Comparison of ENCODE assay signal across 18 cellular contexts in genomic region chr9:107333363-107333762, GRCh38.
"Had no signal": no experiment of that assay in that cellular context is flagged by ENCODE, and none has a peak within 500 bp of the region (broad histone marks: within the 10 kb centered on the region; RNA-seq: fewer than 3 reads in every experiment).

No MANE protein-coding gene starts in this region.

- ATAC-seq: naive thymus-derived CD4-positive, alpha-beta T cell had no signal

- H3K27ac ChIP-seq: ascending aorta, hepatocyte, neutrophil, parathyroid adenoma, tibial artery, uterus had no signal

- H3K79me2 ChIP-seq: parathyroid adenoma had no signal

- H3K4me3 Mint-ChIP-seq: activated T-cell treated with anti-CD3 and anti-CD28 coated beads, Interleukin-2, amount 50 U/mL, for 4 hours; naive thymus-derived CD4-positive, alpha-beta T cell had no signal

- H3K9ac ChIP-seq: parathyroid adenoma had no signal

- H2AFZ ChIP-seq: hepatocyte, parathyroid adenoma had no signal

- H3K9me3 Mint-ChIP-seq: activated T-cell treated with anti-CD3 and anti-CD28 coated beads, Interleukin-2, amount 50 U/mL, for 4 hours; naive thymus-derived CD4-positive, alpha-beta T cell had no signal

- DNase-seq: activated CD4-positive, alpha-beta T cell treated with anti-CD3 and anti-CD28 coated beads, Interleukin-2, amount 50 U/mL, for 48 hours; activated CD4-positive, CD25-positive, alpha-beta regulatory T cell treated with anti-CD3 and anti-CD28 coated beads, Interleukin-2, amount 50 U/mL, for 72 hours; activated gamma-delta T cell; activated T-cell treated with anti-CD3 and anti-CD28 coated beads, Interleukin-2, amount 50 U/mL, for 4 hours; islet precursor cell; naive thymus-derived CD4-positive, alpha-beta T cell; retina; stimulated activated CD4-positive, alpha-beta T cell treated with anti-CD3 and anti-CD28 coated beads, Interleukin-12 subunit alpha, Interleukin-12 subunit beta, amount 100 ng/mL, for 4 hours; stimulated activated CD4-positive, alpha-beta T cell treated with anti-CD3 and anti-CD28 coated beads, Interleukin-2, amount 100 ng/mL, for 24 hours; stimulated activated naive CD4-positive, alpha-beta T cell; T1000; tibial artery; uterus had no signal

- H3K4me3 ChIP-seq: ascending aorta, hepatocyte, lung, tibial artery, uterus had no signal

- H3K27me3 ChIP-seq: ascending aorta, hepatocyte, neutrophil, tibial artery, uterus had no signal

- H3K4me1 ChIP-seq: ascending aorta, parathyroid adenoma had no signal

- H3K4me2 ChIP-seq: hepatocyte had no signal

- H3K36me3 ChIP-seq: uterus had no signal

- H3K27me3 Mint-ChIP-seq: naive thymus-derived CD4-positive, alpha-beta T cell had no signal

- H3K9me3 ChIP-seq: ascending aorta, neutrophil, tibial artery, uterus had no signal
